In genomic region chr1:22038036-22038435, GRCh38 we compare ENCODE assay signal across 13 cellular contexts. TPM values are rescaled to one million over a fixed set of nuclear protein-coding genes. Genes with fewer than 3 reads are reported as not detected.
A peak's percentile ranks its signal among the peaks of the same experiment; 100 is the strongest.
DNase-seq lines count a peak whose midpoint lies in the region; ATAC-seq, FAIRE-seq and TF ChIP-seq lines count a peak whose summit lies in the region.
"Had no signal": no experiment of that assay in that cellular context is flagged by ENCODE, and none has a peak within 500 bp of the region (broad histone marks: within the 10 kb centered on the region; RNA-seq: fewer than 3 reads in every experiment).

No MANE protein-coding gene starts in this region.

- peaks cover 27% of the 10 kb centered on the region for H3K4me1 ChIP-seq in mammary epithelial cell (ENCODE audit: insufficient read depth, low read length)
- peaks cover 0 to 7% of the 10 kb centered on the region in 2 donors for H3K4me1 ChIP-seq in breast epithelium
- peaks cover 0 to 21% (median 14%) of the 10 kb centered on the region in 4 donors for H3K4me1 ChIP-seq in tibial nerve

- no peak for TF ChIP-seq CTCF in mammary epithelial cell (conservative IDR thresholded peaks at IDR 0.05 in 1 of 2, IDR thresholded peaks at IDR 0.05 in 1 of 2; ENCODE audit: extremely low read depth in 1 of 2, insufficient read depth in 1 of 2, low read depth in 1 of 2, low read length in 2 of 2)
- no peak for TF ChIP-seq CTCF in breast epithelium (IDR thresholded peaks at IDR 0.05)
- no peak for TF ChIP-seq CTCF in tibial nerve (IDR thresholded peaks at IDR 0.05)
- no peak for TF ChIP-seq CTCF in type B pancreatic cell (conservative IDR thresholded peaks at IDR 0.05)

- TF ChIP-seq POLR2A in breast epithelium (IDR thresholded peaks at IDR 0.05), result no peak
- TF ChIP-seq POLR2A in tibial nerve (IDR thresholded peaks at IDR 0.05), result no peak

- H3K9me3 ChIP-seq in mammary epithelial cell (replicated peaks; ENCODE audit: insufficient read depth, low read length), result no peaks in the 10 kb centered on the region
- H3K9me3 ChIP-seq in breast epithelium, result no peaks in the 10 kb centered on the region
- no peaks in the 10 kb centered on the region for H3K9me3 ChIP-seq in tibial nerve
- H3K9me3 ChIP-seq: stomach had no signal

- no peak overlapping the region for H3K4me2 ChIP-seq in mammary epithelial cell (ENCODE audit: insufficient read depth, low read depth, low read length)

- no peak for ATAC-seq in activated T-helper 17 cell treated with anti-CD3 and anti-CD28 coated beads, Interleukin-2, amount 50 U/mL, for 72 hours (replicated peaks)

- dilution Hi-C loops in mammary epithelial cell (cut with HindIII; ENCODE audit: low sequenced_read_pairs), result no loop called here

- H3K27ac ChIP-seq in mammary epithelial cell (ENCODE audit: insufficient read depth, low read depth, low read length), result no peak overlapping the region
- no peak overlapping the region for H3K27ac ChIP-seq in breast epithelium
- H3K27ac ChIP-seq in tibial nerve, result peak overlapping the region in 3 of 4 donors; percentile 19 to 76 (median 51)

- TF ChIP-seq EP300 in tibial nerve (IDR thresholded peaks at IDR 0.05), result peak in 1 of 2 donors; percentile 77

- no peaks in the 10 kb centered on the region for H3K27me3 Mint-ChIP-seq in activated T-helper 17 cell treated with anti-CD3 and anti-CD28 coated beads, Interleukin-2, amount 50 U/mL, for 72 hours
- H3K27me3 Mint-ChIP-seq in type B pancreatic cell, result no peaks in the 10 kb centered on the region

- H3K79me2 ChIP-seq in mammary epithelial cell (ENCODE audit: insufficient read depth, low read length), result no peaks in the 10 kb centered on the region

- H2AFZ ChIP-seq in mammary epithelial cell (ENCODE audit: low read depth, low read length), result peak overlapping the region; percentile 31

- H3K36me3 ChIP-seq in mammary epithelial cell (ENCODE audit: insufficient read depth, low read length) (no peaks in the 10 kb centered on the region), breast epithelium (no peaks in the 10 kb centered on the region), tibial nerve (no peaks in the 10 kb centered on the region)
- H3K36me3 ChIP-seq: stomach had no signal

- no peaks in the 10 kb centered on the region for H3K36me3 Mint-ChIP-seq in activated T-helper 17 cell treated with anti-CD3 and anti-CD28 coated beads, Interleukin-2, amount 50 U/mL, for 72 hours (ENCODE audit: low read depth)
- no peaks in the 10 kb centered on the region for H3K36me3 Mint-ChIP-seq in type B pancreatic cell

- peak overlapping the region; percentile 85 for H3K4me3 Mint-ChIP-seq in activated T-helper 17 cell treated with anti-CD3 and anti-CD28 coated beads, Interleukin-2, amount 50 U/mL, for 72 hours
- H3K4me3 Mint-ChIP-seq in type B pancreatic cell, result no peak overlapping the region

- H3K4me1 Mint-ChIP-seq in activated T-helper 17 cell treated with anti-CD3 and anti-CD28 coated beads, Interleukin-2, amount 50 U/mL, for 72 hours, result peaks cover 31% of the 10 kb centered on the region
- peaks cover 15% of the 10 kb centered on the region for H3K4me1 Mint-ChIP-seq in type B pancreatic cell (ENCODE audit: unreplicated experiment)

- DNase-seq in mammary epithelial cell (no peak), breast epithelium (ENCODE audit: low spot score in 2 of 2) (no peak), midbrain (lab: John Stamatoyannopoulos, UW) (peak; percentile 29), tibial nerve (ENCODE audit: low spot score in 2 of 2) (no peak), GM19239 (ENCODE audit: insufficient read length, low spot score) (no peak), type B pancreatic cell (ENCODE audit: extremely low spot score, unreplicated experiment) (no peak), MV-4-11 (lab: John Stamatoyannopoulos, UW) (no peak)
- DNase-seq: activated CD4-positive, CD25-positive, alpha-beta regulatory T cell; AML-193; amniotic stem cell; NCI-H226; stomach had no signal

- H4K20me1 ChIP-seq in mammary epithelial cell (ENCODE audit: insufficient read depth, low read length), result no peaks in the 10 kb centered on the region

- intact Hi-C loops in mammary epithelial cell (cut with micrococcal nuclease) (no loop called here), breast epithelium (cut with DNase I; ENCODE audit: low total_unique reads) (no loop called here)

- H3K9ac ChIP-seq in mammary epithelial cell (ENCODE audit: insufficient read depth, low read length), result no peak overlapping the region

- no peak for FAIRE-seq in GM19239 (lab: Jason Lieb, UNC)

- BruUV-seq in mammary epithelial cell (replicated peaks; lab: Mats Ljungman, UMichigan), result no TSS peak

- no peaks in the 10 kb centered on the region for H3K27me3 ChIP-seq in mammary epithelial cell (ENCODE audit: insufficient read depth, low read length)
- no peaks in the 10 kb centered on the region for H3K27me3 ChIP-seq in breast epithelium
- H3K27me3 ChIP-seq in tibial nerve, result no peaks in the 10 kb centered on the region
- H3K27me3 ChIP-seq: stomach had no signal

- WGBS in mammary epithelial cell (ENCODE audit: low coverage, missing lambda C conversion rate), result 17% methylated on average over 5 of the region's 5 CpGs
- 41 to 75% methylated on average over 5 of the region's 5 CpGs for WGBS in tibial nerve, 2 donors

- in situ Hi-C loops in mammary epithelial cell (cut with MboI; ENCODE audit: low sequenced_read_pairs in 2 of 2), result no loop called here

- H3K4me3 ChIP-seq in mammary epithelial cell (replicated peaks in 1 of 3; ENCODE audit: insufficient read depth in 1 of 3, low read depth in 2 of 3, low read length in 3 of 3) (no peak overlapping the region), breast epithelium (no peak overlapping the region), tibial nerve (no peak overlapping the region)
- H3K4me3 ChIP-seq: stomach had no signal

- H3K9me3 Mint-ChIP-seq in activated T-helper 17 cell treated with anti-CD3 and anti-CD28 coated beads, Interleukin-2, amount 50 U/mL, for 72 hours, result no peaks in the 10 kb centered on the region
- H3K9me3 Mint-ChIP-seq in type B pancreatic cell, result no peaks in the 10 kb centered on the region

- peak overlapping the region; percentile 88 for H3K27ac Mint-ChIP-seq in activated T-helper 17 cell treated with anti-CD3 and anti-CD28 coated beads, Interleukin-2, amount 50 U/mL, for 72 hours
- H3K27ac Mint-ChIP-seq in type B pancreatic cell, result no peak overlapping the region

- CTCF ChIA-PET in mammary epithelial cell (lab: Charles Lee; ENCODE audit: low non-redundant PET), result no interaction called here

RNA-seq across cellular contexts. Expression of gene CDC42, which starts 14.5 kb away (rescaled TPM):
- total RNA-seq in mammary epithelial cell (100 to 1,000 TPM; 234 to 414 TPM), breast epithelium (100 to 1,000 TPM; 192 to 255 (median 213) TPM), tibial nerve (100 to 1,000 TPM; 120 to 187 (median 171) TPM), type B pancreatic cell (ENCODE audit: low replicate concordance) (238 and 301 TPM in 2 replicates)
- 232 TPM for polyA plus RNA-seq in mammary epithelial cell
- polyA minus RNA-seq in mammary epithelial cell, result 408 TPM
- total RNA-seq in activated T-helper 17 cell treated with anti-CD3 and anti-CD28 coated beads, Interleukin-2, amount 50 U/mL, for 72 hours, result 100 to 1,000 TPM; 243 to 264 TPM

RNA-seq across cellular contexts. Expression of gene CELA3A, which starts 36.6 kb away (rescaled TPM):
- not detected for total RNA-seq in mammary epithelial cell
- polyA plus RNA-seq in mammary epithelial cell, result not detected
- polyA minus RNA-seq in mammary epithelial cell, result not detected
- not detected for total RNA-seq in breast epithelium
- total RNA-seq in activated T-helper 17 cell treated with anti-CD3 and anti-CD28 coated beads, Interleukin-2, amount 50 U/mL, for 72 hours, result not detected
- 10 to 100 TPM in 1 of 4 donors, 1 to 10 TPM in 3; 4.0 to 60.6 (median 6.0) TPM for total RNA-seq in tibial nerve
- 0.40 TPM in 1 of 2 replicates, not detected in the other for total RNA-seq in type B pancreatic cell (ENCODE audit: low replicate concordance)

Comparison
In these comparisons a context has a peak if more than half of its experiments do, and no peak if none do; other contexts are left out.
1. H3K27ac ChIP-seq: peak in tibial nerve (3 of 4); none in mammary epithelial cell (single experiment) and breast epithelium (0 of 2).